ENCODE assay signal across 10 cellular contexts in genomic region chr10:103894454-103894853, GRCh38. TPM values are rescaled to one million over a fixed set of nuclear protein-coding genes. Genes with fewer than 3 reads are reported as not detected.
DNase-seq lines count a peak whose midpoint lies in the region; ATAC-seq and TF ChIP-seq lines count a peak whose summit lies in the region.
"Had no signal": no experiment of that assay in that cellular context is flagged by ENCODE, and none has a peak within 500 bp of the region (broad histone marks: within the 10 kb centered on the region; RNA-seq: fewer than 3 reads in every experiment).

No MANE protein-coding gene starts in this region.

- no peak overlapping the region for H3K4me2 ChIP-seq in mammary epithelial cell (ENCODE audit: insufficient read depth, low read depth, low read length)

- H3K9me3 Mint-ChIP-seq in activated CD4-positive, alpha-beta T cell treated with anti-CD3 and anti-CD28 coated beads for 36 hours (ENCODE audit: low read depth), result no peaks in the 10 kb centered on the region

- H3K27me3 Mint-ChIP-seq in activated CD4-positive, alpha-beta T cell treated with anti-CD3 and anti-CD28 coated beads for 36 hours, result no peaks in the 10 kb centered on the region

- no peaks in the 10 kb centered on the region for H3K79me2 ChIP-seq in mammary epithelial cell (ENCODE audit: insufficient read depth, low read length)

- CTCF ChIA-PET in activated CD4-positive, alpha-beta T cell treated with anti-CD3 and anti-CD28 coated beads for 36 hours (lab: Charles Lee), result interaction anchor here (0.7 to 1.9 kb wide), 7 partner anchors 9 to 226 kb away, joined by 3 to 8 read pairs (median 4); no protein-coding TSS in a partner anchor
- CTCF ChIA-PET in mammary epithelial cell (lab: Charles Lee; ENCODE audit: low non-redundant PET), result interaction anchor here (0.6 kb wide), 1 partner anchor 135 kb away, joined by 16 read pairs; no protein-coding TSS in a partner anchor

- H3K27me3 ChIP-seq in mammary epithelial cell (ENCODE audit: insufficient read depth, low read length), result no peaks in the 10 kb centered on the region
- no peaks in the 10 kb centered on the region for H3K27me3 ChIP-seq in left lung
- no peaks in the 10 kb centered on the region for H3K27me3 ChIP-seq in thymus (ENCODE audit: control insufficient read depth, insufficient read depth)
- H3K27me3 ChIP-seq: BE2C had no signal

- in situ Hi-C loops in mammary epithelial cell (cut with MboI; ENCODE audit: low sequenced_read_pairs in 2 of 2), result loop anchor here (5.0 to 25.0 kb wide), 2 partner anchors 73 to 318 kb away; partner anchors contain the start of gene SLK (in 2 of the 2)

- POLR2A ChIA-PET in activated CD4-positive, alpha-beta T cell treated with anti-CD3 and anti-CD28 coated beads for 36 hours (lab: Charles Lee), result no interaction called here

- TF ChIP-seq CTCF in mammary epithelial cell (conservative IDR thresholded peaks at IDR 0.05 in 1 of 2, IDR thresholded peaks at IDR 0.05 in 1 of 2; ENCODE audit: extremely low read depth in 1 of 2, insufficient read depth in 1 of 2, low read depth in 1 of 2, low read length in 2 of 2), result no peak
- TF ChIP-seq CTCF in left lung (IDR thresholded peaks at IDR 0.05), result no peak

- BruUV-seq in mammary epithelial cell (replicated peaks; lab: Mats Ljungman, UMichigan), result no TSS peak

- intact Hi-C loops in activated CD4-positive, alpha-beta T cell treated with anti-CD3 and anti-CD28 coated beads for 36 hours (cut with DNase I, micrococcal nuclease), result no loop called here
- intact Hi-C loops in mammary epithelial cell (cut with micrococcal nuclease), result no loop called here
- intact Hi-C loops in left lung (cut with DNase I), result no loop called here

- H3K36me3 ChIP-seq in mammary epithelial cell (ENCODE audit: insufficient read depth, low read length) (peaks cover 14% of the 10 kb centered on the region), left lung (peaks cover 0 to 55% of the 10 kb centered on the region in 2 donors), thymus (ENCODE audit: control insufficient read depth, insufficient read depth) (peaks cover 27% of the 10 kb centered on the region)

- H3K9me3 ChIP-seq in mammary epithelial cell (replicated peaks; ENCODE audit: insufficient read depth, low read length) (no peaks in the 10 kb centered on the region), left lung (no peaks in the 10 kb centered on the region), thymus (ENCODE audit: control insufficient read depth) (no peaks in the 10 kb centered on the region)
- H3K9me3 ChIP-seq: BE2C had no signal

- H3K27ac ChIP-seq in mammary epithelial cell (ENCODE audit: insufficient read depth, low read depth, low read length), result peak overlapping the region; percentile 75
- peak overlapping the region; percentile 82 to 84 for H3K27ac ChIP-seq in left lung
- H3K27ac ChIP-seq in thymus (ENCODE audit: low read depth), result peak overlapping the region; percentile 55

- dilution Hi-C loops in mammary epithelial cell (cut with HindIII; ENCODE audit: low sequenced_read_pairs), result loop anchor here (5.0 kb wide), 1 partner anchor 93 kb away; no protein-coding TSS in a partner anchor

- no peak overlapping the region for H3K4me3 ChIP-seq in mammary epithelial cell (replicated peaks in 1 of 3; ENCODE audit: insufficient read depth in 1 of 3, low read depth in 2 of 3, low read length in 3 of 3)
- no peak overlapping the region for H3K4me3 ChIP-seq in left lung
- no peak overlapping the region for H3K4me3 ChIP-seq in thymus (ENCODE audit: low read length)

- H3K4me3 Mint-ChIP-seq in activated CD4-positive, alpha-beta T cell treated with anti-CD3 and anti-CD28 coated beads for 36 hours, result no peak overlapping the region

- peak overlapping the region; percentile 24 for H3K9ac ChIP-seq in mammary epithelial cell (ENCODE audit: insufficient read depth, low read length)

- H3K36me3 Mint-ChIP-seq in activated CD4-positive, alpha-beta T cell treated with anti-CD3 and anti-CD28 coated beads for 36 hours (ENCODE audit: low read depth), result peaks cover 37% of the 10 kb centered on the region

- no peak for DNase-seq in activated CD4-positive, alpha-beta T cell treated with anti-CD3 and anti-CD28 coated beads for 36 hours
- DNase-seq in activated CD4-positive, alpha-beta T cell treated with anti-CD3 and anti-CD28 coated beads, Interleukin-2, amount 50 U/mL, for 1 hour, result no peak
- DNase-seq in mammary epithelial cell, result peak; percentile 59
- no peak for DNase-seq in left lung
- DNase-seq in SW 1271 (lab: John Stamatoyannopoulos, UW), result no peak
- DNase-seq in NCI-H446 treated with DMSO at 0.1 percent for 48 hours (lab: John Stamatoyannopoulos, UW), result no peak
- DNase-seq: BE2C, hypothalamus had no signal

- WGBS in mammary epithelial cell (ENCODE audit: low coverage, missing lambda C conversion rate), result 57% methylated on average over 4 of the region's 4 CpGs
- 88% methylated on average over 4 of the region's 4 CpGs for WGBS in thymus

- H3K27ac Mint-ChIP-seq in activated CD4-positive, alpha-beta T cell treated with anti-CD3 and anti-CD28 coated beads for 36 hours, result peak overlapping the region; percentile 84

- no peak for ATAC-seq in activated CD4-positive, alpha-beta T cell treated with anti-CD3 and anti-CD28 coated beads for 36 hours
- ATAC-seq in left lung (no peak), GM19463 (IDR thresholded peaks at IDR 0.05; ENCODE audit: unreplicated experiment) (no peak)

- H3K4me1 ChIP-seq in mammary epithelial cell (ENCODE audit: insufficient read depth, low read length), result peaks cover 53% of the 10 kb centered on the region
- H3K4me1 ChIP-seq in left lung, result peaks cover 29 to 73% of the 10 kb centered on the region in 2 donors
- peaks cover 3% of the 10 kb centered on the region for H3K4me1 ChIP-seq in thymus (ENCODE audit: control insufficient read depth, insufficient read depth, low read length)

- no peak overlapping the region for H2AFZ ChIP-seq in mammary epithelial cell (ENCODE audit: low read depth, low read length)

- H4K20me1 ChIP-seq in mammary epithelial cell (ENCODE audit: insufficient read depth, low read length), result no peaks in the 10 kb centered on the region

- H3K4me1 Mint-ChIP-seq in activated CD4-positive, alpha-beta T cell treated with anti-CD3 and anti-CD28 coated beads for 36 hours, result peaks cover 47% of the 10 kb centered on the region

RNA-seq across cellular contexts. Expression of gene STN1, which starts 23.5 kb away (rescaled TPM):
- total RNA-seq in activated CD4-positive, alpha-beta T cell treated with anti-CD3 and anti-CD28 coated beads for 36 hours, result 10 to 100 TPM; 34.4 to 37.4 TPM
- total RNA-seq in mammary epithelial cell, result 10 to 100 TPM; 42.6 to 65.0 TPM
- 50.1 TPM for polyA plus RNA-seq in mammary epithelial cell
- 25.7 TPM for polyA minus RNA-seq in mammary epithelial cell
- 10 to 100 TPM; 44.8 to 62.8 TPM for total RNA-seq in left lung
- polyA plus RNA-seq in thymus, result 25.0 TPM

RNA-seq across cellular contexts. Expression of gene SH3PXD2A, which starts 39.1 kb away (rescaled TPM):
- total RNA-seq in activated CD4-positive, alpha-beta T cell treated with anti-CD3 and anti-CD28 coated beads for 36 hours, result 1 to 10 TPM; 6.7 to 7.7 TPM
- total RNA-seq in mammary epithelial cell (100 to 1,000 TPM in 1 of 2 donors, 10 to 100 TPM in 1; 72.2 to 116 TPM), left lung (10 to 100 TPM; 44.8 to 90.7 TPM)
- polyA plus RNA-seq in mammary epithelial cell (35.3 TPM), thymus (9.5 TPM)
- 112 TPM for polyA minus RNA-seq in mammary epithelial cell

Comparison
In these comparisons a context has a peak if more than half of its experiments do, and no peak if none do; other contexts are left out.
1. RNA of gene SH3PXD2A, which starts 39.1 kb away (total RNA-seq): 72.2 to 116 TPM in mammary epithelial cell and 44.8 to 90.7 TPM in left lung; 6.7 to 7.7 TPM in activated CD4-positive, alpha-beta T cell treated with anti-CD3 and anti-CD28 coated beads for 36 hours; every median in the first group is over 4 times any median in the second.
2. Peak in every context shown above with its lines, with median percentiles within 50 percentile points of each other: H3K27ac ChIP-seq.